In the genomic region with DNA sequence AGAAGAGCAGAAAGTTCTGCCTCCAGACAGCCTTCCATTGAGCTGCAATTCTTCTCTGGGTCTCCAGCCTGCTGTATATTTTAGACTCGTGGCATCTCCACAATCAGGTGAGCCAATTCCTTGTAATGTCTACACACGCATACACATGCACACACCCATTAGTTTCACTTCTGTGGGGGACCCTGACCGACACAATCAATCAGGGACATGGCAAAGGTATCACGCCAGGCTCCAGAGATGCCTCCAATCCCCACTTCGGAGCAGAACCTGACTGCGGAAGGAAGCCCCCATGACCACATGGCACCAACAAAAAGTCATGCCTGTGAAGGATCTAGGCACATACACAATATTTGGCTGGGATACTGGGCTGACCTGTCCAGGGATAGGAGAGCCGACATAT, we compare ENCODE assay signal across 16 cellular contexts. TPM values are rescaled to one million over a fixed set of nuclear protein-coding genes. Genes with fewer than 3 reads are reported as not detected.
A peak's percentile ranks its signal among the peaks of the same experiment; 100 is the strongest.
DNase-seq lines count a peak whose midpoint lies in the region; ATAC-seq and TF ChIP-seq lines count a peak whose summit lies in the region.
"Had no signal": no experiment of that assay in that cellular context is flagged by ENCODE, and none has a peak within 500 bp of the region (broad histone marks: within the 10 kb centered on the region; RNA-seq: fewer than 3 reads in every experiment).

No MANE protein-coding gene starts in this region.

- peak overlapping the region; percentile 71 for H3K4me3 ChIP-seq in CD4-positive, CD25-positive, alpha-beta regulatory T cell (ENCODE audit: low read depth, low read length)
- peak overlapping the region; percentile 49 for H3K4me3 ChIP-seq in naive thymus-derived CD4-positive, alpha-beta T cell (ENCODE audit: low read length)
- H3K4me3 ChIP-seq: HAP-1, skin epidermis, vagina had no signal

- H2BK12ac ChIP-seq in H9 (ENCODE audit: insufficient read length, low read depth, low read length) = no peak overlapping the region

- no peak overlapping the region for H3T11ph ChIP-seq in H9 (ENCODE audit: low read length)

- H3K79me2 ChIP-seq in H9 (ENCODE audit: insufficient read depth, low read length) = peaks cover 9% of the 10 kb centered on the region; the same call in 1 of the 2 replicates

- H3K4ac ChIP-seq in H9 (ENCODE audit: low read depth, low read length) = no peak overlapping the region

- H3K14ac ChIP-seq in H9 (ENCODE audit: insufficient read depth, low read length) = no peak overlapping the region

- H3K23ac ChIP-seq in H9 (ENCODE audit: insufficient read length, low read depth, low read length) = no peak overlapping the region

- peak overlapping the region; percentile 66 to 83 (median 80) for H3K4me3 Mint-ChIP-seq in CD4-positive, CD25-positive, alpha-beta regulatory T cell
- H3K4me3 Mint-ChIP-seq in H9 = no peak overlapping the region
- H3K4me3 Mint-ChIP-seq in activated T-helper 2 cell treated with anti-CD3 and anti-CD28 coated beads, Interferon-gamma antibody, Interleukin-2, Interleukin-4, amounts not matched to agents 10 μg/mL and 5 μg/mL and 100 μg/mL, durations not matched to agents 14 hours and 24 hours and 36 hours (ENCODE audit: low read depth) = peak overlapping the region; percentile 83
- peak overlapping the region; percentile 80 to 92 (median 87) for H3K4me3 Mint-ChIP-seq in naive thymus-derived CD4-positive, alpha-beta T cell
- H3K4me3 Mint-ChIP-seq: CD14-positive monocyte, memory B cell had no signal

- no peaks in the 10 kb centered on the region for H3K9me3 ChIP-seq in CD4-positive, CD25-positive, alpha-beta regulatory T cell (ENCODE audit: control insufficient read depth in 2 of 2, low read length in 2 of 2)
- no peaks in the 10 kb centered on the region for H3K9me3 ChIP-seq in H9 (ENCODE audit: control insufficient read depth, low read depth, low read length)
- H3K9me3 ChIP-seq in naive thymus-derived CD4-positive, alpha-beta T cell (ENCODE audit: control insufficient read depth in 2 of 3, low read length in 3 of 3) = peaks cover 0 to 4% (median 0%) of the 10 kb centered on the region in 3 experiments
- H3K9me3 ChIP-seq: HAP-1, vagina had no signal

- H3K18ac ChIP-seq in H9 (ENCODE audit: insufficient read length, low read depth, low read length) = no peak overlapping the region

- H3K56ac ChIP-seq in H9 (ENCODE audit: insufficient read length, low read depth, low read length) = no peak overlapping the region

- no peak overlapping the region for H2BK120ac ChIP-seq in H9 (ENCODE audit: low read depth, low read length, poor library complexity, severe bottlenecking)

- no peak for ATAC-seq in CD4-positive, CD25-positive, alpha-beta regulatory T cell (ENCODE audit: low read depth in 2 of 2)
- no peak for ATAC-seq in naive thymus-derived CD4-positive, alpha-beta T cell
- ATAC-seq in GM21723 (IDR thresholded peaks at IDR 0.05; ENCODE audit: unreplicated experiment) = no peak

- no peaks in the 10 kb centered on the region for H4K20me1 ChIP-seq in H9 (ENCODE audit: control insufficient read depth, insufficient read depth, insufficient read length)

- TF ChIP-seq CTCF in H9 (conservative IDR thresholded peaks at IDR 0.05) = no peak

- H3K27ac ChIP-seq in CD4-positive, CD25-positive, alpha-beta regulatory T cell (ENCODE audit: insufficient read depth, low read length, poor library complexity, severe bottlenecking) = peak overlapping the region; percentile 79
- H3K27ac ChIP-seq in H9 (ENCODE audit: insufficient read length, low read depth, low read length) = no peak overlapping the region
- H3K27ac ChIP-seq in naive thymus-derived CD4-positive, alpha-beta T cell (ENCODE audit: low read depth, low read length) = peak overlapping the region; percentile 78
- H3K27ac ChIP-seq: vagina had no signal

- H3K23me2 ChIP-seq in H9 (ENCODE audit: insufficient read length, low read depth, low read length, poor library complexity, severe bottlenecking) = no peaks in the 10 kb centered on the region

- H3K79me1 ChIP-seq in H9 (ENCODE audit: insufficient read depth, low read depth, low read length, poor library complexity, severe bottlenecking) = no peaks in the 10 kb centered on the region

- H3K27ac Mint-ChIP-seq in CD4-positive, CD25-positive, alpha-beta regulatory T cell = peak overlapping the region; percentile 92 to 96 (median 94)
- H3K27ac Mint-ChIP-seq in H9 = peak overlapping the region in 2 of 3 experiments; percentile 44 to 54; a peak in 2 of 7 replicates
- peak overlapping the region; percentile 97 for H3K27ac Mint-ChIP-seq in activated T-helper 2 cell treated with anti-CD3 and anti-CD28 coated beads, Interferon-gamma antibody, Interleukin-2, Interleukin-4, amounts not matched to agents 10 μg/mL and 5 μg/mL and 100 μg/mL, durations not matched to agents 14 hours and 24 hours and 36 hours
- H3K27ac Mint-ChIP-seq in naive thymus-derived CD4-positive, alpha-beta T cell = peak overlapping the region; percentile 90 to 99 (median 95)

- H2BK5ac ChIP-seq in H9 (ENCODE audit: insufficient read length, low read length) = no peak overlapping the region

- H4K91ac ChIP-seq in H9 (ENCODE audit: insufficient read length, low read depth, low read length) = no peak overlapping the region

- H2BK20ac ChIP-seq in H9 (ENCODE audit: low read depth, low read length, poor library complexity, severe bottlenecking) = no peak overlapping the region

- H3K27me3 ChIP-seq in CD4-positive, CD25-positive, alpha-beta regulatory T cell (ENCODE audit: control insufficient read depth, insufficient read depth, low read length) = no peaks in the 10 kb centered on the region
- H3K27me3 ChIP-seq in H9 (ENCODE audit: insufficient read depth, low read length) = no peaks in the 10 kb centered on the region
- no peaks in the 10 kb centered on the region for H3K27me3 ChIP-seq in naive thymus-derived CD4-positive, alpha-beta T cell (ENCODE audit: control insufficient read depth in 2 of 2, insufficient read depth in 2 of 2, low read length in 2 of 2)
- H3K27me3 ChIP-seq: vagina had no signal

- no peak overlapping the region for H2BK15ac ChIP-seq in H9 (ENCODE audit: low read depth, low read length)

- no peak overlapping the region for H2AFZ ChIP-seq in H9 (ENCODE audit: low read length)

- no peak overlapping the region for H3K4me2 ChIP-seq in H9 (ENCODE audit: insufficient read depth, insufficient read length, low read length)

- no CpG with 5 or more reads among the region's 7 CpGs for WGBS in H9 (ENCODE audit: extremely low coverage, insufficient read length, low lambda C conversion rate)

- H3K4me1 ChIP-seq in CD4-positive, CD25-positive, alpha-beta regulatory T cell (ENCODE audit: control insufficient read depth, insufficient read depth, low read length, poor library complexity, severe bottlenecking) = peaks cover 83% of the 10 kb centered on the region
- H3K4me1 ChIP-seq in H9 (ENCODE audit: insufficient read depth, low read length) = peaks cover 5% of the 10 kb centered on the region; the same call in 1 of the 2 replicates
- H3K4me1 ChIP-seq in naive thymus-derived CD4-positive, alpha-beta T cell (ENCODE audit: control insufficient read depth in 2 of 2, insufficient read depth in 2 of 2, low read length in 2 of 2) = peaks cover 73 to 78% of the 10 kb centered on the region in 2 donors
- H3K4me1 ChIP-seq: HAP-1 had no signal

- H3K4me1 Mint-ChIP-seq in CD4-positive, CD25-positive, alpha-beta regulatory T cell = peaks cover 29 to 91% (median 70%) of the 10 kb centered on the region in 4 donors
- H3K4me1 Mint-ChIP-seq in H9 = peaks cover 17 to 18% of the 10 kb centered on the region in 2 experiments
- H3K4me1 Mint-ChIP-seq in activated T-helper 2 cell treated with anti-CD3 and anti-CD28 coated beads, Interferon-gamma antibody, Interleukin-2, Interleukin-4, amounts not matched to agents 10 μg/mL and 5 μg/mL and 100 μg/mL, durations not matched to agents 14 hours and 24 hours and 36 hours (ENCODE audit: low read depth) = peaks cover 72% of the 10 kb centered on the region
- H3K4me1 Mint-ChIP-seq in naive thymus-derived CD4-positive, alpha-beta T cell = peaks cover 72 to 94% (median 88%) of the 10 kb centered on the region in 7 donors

- H3K9me3 Mint-ChIP-seq in CD4-positive, CD25-positive, alpha-beta regulatory T cell = peaks cover 0 to 4% (median 0%) of the 10 kb centered on the region in 7 donors
- H3K9me3 Mint-ChIP-seq in H9 = 0 out of 5 replicates have a peak, but pooled peaks cover 0 to 2% of the 10 kb centered on the region in 2 experiments
- peaks cover 6% of the 10 kb centered on the region for H3K9me3 Mint-ChIP-seq in activated T-helper 2 cell treated with anti-CD3 and anti-CD28 coated beads, Interferon-gamma antibody, Interleukin-2, Interleukin-4, amounts not matched to agents 10 μg/mL and 5 μg/mL and 100 μg/mL, durations not matched to agents 14 hours and 24 hours and 36 hours
- peaks cover 0 to 8% (median 0%) of the 10 kb centered on the region in 11 donors for H3K9me3 Mint-ChIP-seq in naive thymus-derived CD4-positive, alpha-beta T cell
- H3K9me3 Mint-ChIP-seq: memory B cell had no signal

- no peak overlapping the region for H4K5ac ChIP-seq in H9 (ENCODE audit: insufficient read length, low read depth, low read length)

- no peaks in the 10 kb centered on the region for H3K27me3 Mint-ChIP-seq in CD4-positive, CD25-positive, alpha-beta regulatory T cell
- H3K27me3 Mint-ChIP-seq in H9 (ENCODE audit: low read depth) = no peaks in the 10 kb centered on the region
- no peaks in the 10 kb centered on the region for H3K27me3 Mint-ChIP-seq in activated T-helper 2 cell treated with anti-CD3 and anti-CD28 coated beads, Interferon-gamma antibody, Interleukin-2, Interleukin-4, amounts not matched to agents 10 μg/mL and 5 μg/mL and 100 μg/mL, durations not matched to agents 14 hours and 24 hours and 36 hours (ENCODE audit: low read depth)
- no peaks in the 10 kb centered on the region for H3K27me3 Mint-ChIP-seq in naive thymus-derived CD4-positive, alpha-beta T cell
- H3K27me3 Mint-ChIP-seq: memory B cell had no signal

- H3K9ac ChIP-seq in H9 (ENCODE audit: extremely low read depth, insufficient read length, low read length) = no peak overlapping the region

- peaks cover 66% of the 10 kb centered on the region for H3K36me3 Mint-ChIP-seq in CD4-positive, CD25-positive, alpha-beta regulatory T cell
- peaks cover 17 to 38% (median 35%) of the 10 kb centered on the region in 3 experiments for H3K36me3 Mint-ChIP-seq in H9 (ENCODE audit: insufficient read depth in 1 of 3, low read depth in 3 of 3)
- peaks cover 89% of the 10 kb centered on the region for H3K36me3 Mint-ChIP-seq in activated T-helper 2 cell treated with anti-CD3 and anti-CD28 coated beads, Interferon-gamma antibody, Interleukin-2, Interleukin-4, amounts not matched to agents 10 μg/mL and 5 μg/mL and 100 μg/mL, durations not matched to agents 14 hours and 24 hours and 36 hours (ENCODE audit: low read depth)
- peaks cover 27 to 75% (median 57%) of the 10 kb centered on the region in 5 donors for H3K36me3 Mint-ChIP-seq in naive thymus-derived CD4-positive, alpha-beta T cell

- CTCF ChIA-PET in naive thymus-derived CD4-positive, alpha-beta T cell (lab: Charles Lee) = interaction anchor here (1.5 kb wide), 1 partner anchor 73 kb away, joined by 6 read pairs; no protein-coding TSS in a partner anchor

- H2AK5ac ChIP-seq in H9 (ENCODE audit: insufficient read length, low read length) = no peak overlapping the region

- peaks cover 47% of the 10 kb centered on the region for H3K36me3 ChIP-seq in CD4-positive, CD25-positive, alpha-beta regulatory T cell (ENCODE audit: control insufficient read depth, insufficient read depth, low read length)
- H3K36me3 ChIP-seq in naive thymus-derived CD4-positive, alpha-beta T cell (ENCODE audit: control insufficient read depth in 2 of 3, insufficient read depth in 3 of 3, low read length in 3 of 3) = peaks cover 0 to 29% (median 5%) of the 10 kb centered on the region in 3 experiments
- H3K36me3 ChIP-seq: HAP-1, vagina had no signal

- H4K8ac ChIP-seq in H9 (replicated peaks; ENCODE audit: insufficient read length, low read depth, low read length) = no peak overlapping the region

- DNase-seq in CD4-positive, CD25-positive, alpha-beta regulatory T cell = no peak
- DNase-seq in H9 = no peak
- no peak for DNase-seq in activated T-helper 2 cell treated with anti-CD3 and anti-CD28 coated beads, Interferon-gamma antibody, Interleukin-2, Interleukin-4, amounts not matched to agents 10 μg/mL and 5 μg/mL and 100 μg/mL, durations not matched to agents 14 hours and 24 hours and 36 hours (ENCODE audit: low spot score)
- DNase-seq in naive thymus-derived CD4-positive, alpha-beta T cell = no peak
- no peak for DNase-seq in DMS153 (lab: John Stamatoyannopoulos, UW)
- DNase-seq in NCI-H146 treated with DMSO at 0.1 percent for 48 hours (lab: John Stamatoyannopoulos, UW; ENCODE audit: unreplicated experiment) = no peak
- DNase-seq: activated CD4-positive, alpha-beta T cell treated with anti-CD3 and anti-CD28 coated beads for 48 hours; erythroblast; NCI-H2171; stimulated activated naive CD4-positive, alpha-beta T cell had no signal

- intact Hi-C loops in activated T-helper 2 cell treated with anti-CD3 and anti-CD28 coated beads, Interferon-gamma antibody, Interleukin-2, Interleukin-4, amounts not matched to agents 10 μg/mL and 5 μg/mL and 100 μg/mL, durations not matched to agents 14 hours and 24 hours and 36 hours (cut with micrococcal nuclease) = loop anchor here (5.0 kb wide), 1 partner anchor 164 kb away; a partner anchor contains a TSS
- intact Hi-C loops in naive thymus-derived CD4-positive, alpha-beta T cell (cut with micrococcal nuclease) = loop anchor here (2.0 kb wide), 2 partner anchors 14 to 72 kb away; no protein-coding TSS in a partner anchor

- POLR2A ChIA-PET in naive thymus-derived CD4-positive, alpha-beta T cell (lab: Charles Lee) = interaction anchor here (0.8 to 14.0 kb wide), 5 partner anchors 14 to 68 kb away, joined by 3 to 242 read pairs (median 7); no protein-coding TSS in a partner anchor

RNA-seq across cellular contexts. Expression of a gene that starts 21.4 kb away (rescaled TPM):
- 480 TPM for total RNA-seq in CD4-positive, CD25-positive, alpha-beta regulatory T cell
- polyA plus RNA-seq in CD4-positive, CD25-positive, alpha-beta regulatory T cell = 100 to 1,000 TPM in 1 of 4 donors, 10 to 100 TPM in 3; 67.5 to 108 (median 90.2) TPM
- total RNA-seq in H9 (2021) = 41.8 and 47.2 TPM in 2 replicates
- 317 and 330 TPM in 2 replicates for total RNA-seq in activated T-helper 2 cell treated with anti-CD3 and anti-CD28 coated beads, Interferon-gamma antibody, Interleukin-2, Interleukin-4, amounts not matched to agents 10 μg/mL and 5 μg/mL and 100 μg/mL, durations not matched to agents 14 hours and 24 hours and 36 hours
- total RNA-seq in naive thymus-derived CD4-positive, alpha-beta T cell = 100 to 1,000 TPM; 389 to 465 (median 460) TPM
- 100 to 1,000 TPM; 114 to 268 TPM for polyA plus RNA-seq in naive thymus-derived CD4-positive, alpha-beta T cell

Comparison
In these comparisons a context has a peak if more than half of its experiments do, and no peak if none do; other contexts are left out.
1. H3K4me3 Mint-ChIP-seq: peak in CD4-positive, CD25-positive, alpha-beta regulatory T cell (4 of 4), activated T-helper 2 cell treated with anti-CD3 and anti-CD28 coated beads, Interferon-gamma antibody, Interleukin-2, Interleukin-4, amounts not matched to agents 10 μg/mL and 5 μg/mL and 100 μg/mL, durations not matched to agents 14 hours and 24 hours and 36 hours (single experiment) and naive thymus-derived CD4-positive, alpha-beta T cell (10 of 10); none in H9 (0 of 2).
2. Peak in every context shown above with its lines, with median percentiles within 50 percentile points of each other: H3K27ac Mint-ChIP-seq.